In genomic region chr9:14891332-14891731, GRCh38 we compare ENCODE assay signal across 25 cellular contexts. TPM values are rescaled to one million over a fixed set of nuclear protein-coding genes. Genes with fewer than 3 reads are reported as not detected.
"Had no signal": no experiment of that assay in that cellular context is flagged by ENCODE, and none has a peak within 500 bp of the region (broad histone marks: within the 10 kb centered on the region; RNA-seq: fewer than 3 reads in every experiment).

No MANE protein-coding gene starts in this region.

- H3K4me1 Mint-ChIP-seq: immature natural killer cell had no signal

- H2AFZ ChIP-seq: hepatocyte had no signal

- H3K36me3 ChIP-seq: esophagus muscularis mucosa, gastroesophageal sphincter, heart left ventricle, lower lobe of right lung had no signal

- H3K27ac ChIP-seq: coronary artery, dorsolateral prefrontal cortex, esophagus muscularis mucosa, foreskin keratinocyte, gastroesophageal sphincter, heart left ventricle, hepatocyte, lower lobe of right lung had no signal

- H3K4me2 ChIP-seq: hepatocyte had no signal

- H3K4me1 ChIP-seq: esophagus muscularis mucosa, gastroesophageal sphincter, heart left ventricle, lower lobe of right lung had no signal

- H3K4me3 ChIP-seq: coronary artery, dorsolateral prefrontal cortex, esophagus muscularis mucosa, gastroesophageal sphincter, heart left ventricle, hepatocyte, lower lobe of right lung had no signal

- H3K4me3 Mint-ChIP-seq: immature natural killer cell had no signal

- H3K27me3 ChIP-seq: dorsolateral prefrontal cortex, esophagus muscularis mucosa, gastroesophageal sphincter, heart left ventricle, hepatocyte had no signal

- FAIRE-seq: colon, endothelial cell of umbilical vein, frontal cortex, kidney had no signal

- H3K36me3 Mint-ChIP-seq: immature natural killer cell had no signal

- H3K27ac Mint-ChIP-seq: immature natural killer cell had no signal

- DNase-seq: dermis blood vessel endothelial cell; dorsolateral prefrontal cortex; effector CD4-positive, alpha-beta T cell; effector memory CD4-positive, alpha-beta T cell; foreskin keratinocyte; heart left ventricle; hypothalamus; immature natural killer cell; islet precursor cell; kidney; kidney glomerular epithelial cell; left colon; left ventricle myocardium superior; lower lobe of right lung; mesenchymal stem cell; midbrain had no signal

- ATAC-seq: foreskin keratinocyte, gastroesophageal sphincter, heart left ventricle, left colon, left lobe of liver, left ventricle myocardium superior, lower lobe of right lung had no signal

- H3K9me3 ChIP-seq: esophagus muscularis mucosa, gastroesophageal sphincter, heart left ventricle, lower lobe of right lung had no signal

RNA-seq across cellular contexts. Expression of gene FREM1, which starts 18.9 kb away (rescaled TPM):
- total RNA-seq: dermis blood vessel endothelial cell, foreskin keratinocyte, lung microvascular endothelial cell had no signal
- polyA plus RNA-seq: immature natural killer cell had no signal
